ENCODE assay signal across 20 cellular contexts in the genomic region with DNA sequence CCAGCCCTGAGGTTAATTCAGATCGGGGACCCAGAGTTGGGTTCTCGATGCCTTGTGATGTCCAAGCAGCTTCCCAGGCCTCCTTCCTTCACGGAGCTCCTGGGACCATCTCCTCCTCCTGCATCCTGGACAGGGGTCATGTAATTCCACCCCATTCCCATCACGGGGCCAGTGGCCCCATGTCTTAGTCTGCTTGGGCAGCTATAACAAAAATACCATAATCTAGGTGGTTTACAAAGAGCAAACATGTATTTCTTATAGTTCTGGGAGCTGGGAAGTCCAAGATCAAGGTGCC.
"Had no signal": no experiment of that assay in that cellular context is flagged by ENCODE, and none has a peak within 500 bp of the region (broad histone marks: within the 10 kb centered on the region; RNA-seq: fewer than 3 reads in every experiment).

No MANE protein-coding gene starts in this region.

- H3K4me3 Mint-ChIP-seq: central memory CD8-positive, alpha-beta T cell; mesothelial cell of epicardium; naive thymus-derived CD4-positive, alpha-beta T cell; nephron; neural progenitor cell; stimulated activated effector memory CD8-positive, alpha-beta T cell treated with anti-CD3 and anti-CD28 coated beads, Interleukin-12 subunit alpha, Interleukin-12 subunit beta, amount 100 ng/mL, for 72 hours had no signal

- H3K27ac ChIP-seq: epithelial cell of prostate, foreskin keratinocyte, gastroesophageal sphincter, heart left ventricle, hepatocyte, left ventricle myocardium inferior, neural progenitor cell, prostate gland, sigmoid colon, stomach, tibial artery, upper lobe of left lung, uterus had no signal

- H3K4me3 ChIP-seq: gastroesophageal sphincter, heart left ventricle, hepatocyte, left ventricle myocardium inferior, neural progenitor cell, prostate gland, sigmoid colon, stomach, tibial artery, upper lobe of left lung, uterus had no signal

- H3K27ac Mint-ChIP-seq: mesothelial cell of epicardium, nephron, neural progenitor cell had no signal

- H3K4me2 ChIP-seq: hepatocyte, neural progenitor cell had no signal

- H3K4me1 ChIP-seq: foreskin keratinocyte, neural progenitor cell, prostate gland, uterus had no signal

- H2AFZ ChIP-seq: hepatocyte, neural progenitor cell had no signal

- H3K4me1 Mint-ChIP-seq: mesothelial cell of epicardium, nephron had no signal

- H3K9me3 ChIP-seq: gastroesophageal sphincter, heart left ventricle, left ventricle myocardium inferior, prostate gland, sigmoid colon, stomach, tibial artery, upper lobe of left lung, uterus had no signal

- H3K79me2 ChIP-seq: hepatocyte had no signal

- DNase-seq: cortex of kidney; foreskin keratinocyte; stimulated activated naive CD4-positive, alpha-beta T cell treated with Interleukin-2 at 50 U/mL for 16 hours; stomach; tibial artery had no signal

- H3K36me3 ChIP-seq: gastroesophageal sphincter, heart left ventricle, left ventricle myocardium inferior, neural progenitor cell, prostate gland, sigmoid colon, stomach, tibial artery, upper lobe of left lung, uterus had no signal

- H3K9me3 Mint-ChIP-seq: central memory CD8-positive, alpha-beta T cell; mesothelial cell of epicardium; naive thymus-derived CD4-positive, alpha-beta T cell; nephron; neural progenitor cell; stimulated activated effector memory CD8-positive, alpha-beta T cell treated with anti-CD3 and anti-CD28 coated beads, Interleukin-12 subunit alpha, Interleukin-12 subunit beta, amount 100 ng/mL, for 72 hours had no signal

- H3K27me3 ChIP-seq: foreskin keratinocyte, neural progenitor cell, uterus had no signal

- H3K36me3 Mint-ChIP-seq: mesothelial cell of epicardium; naive thymus-derived CD4-positive, alpha-beta T cell; neural progenitor cell; stimulated activated effector memory CD8-positive, alpha-beta T cell treated with anti-CD3 and anti-CD28 coated beads, Interleukin-12 subunit alpha, Interleukin-12 subunit beta, amount 100 ng/mL, for 72 hours had no signal

- H3K9ac ChIP-seq: neural progenitor cell had no signal
